ENCODE assay signal across 1 cellular context in the genomic region with DNA sequence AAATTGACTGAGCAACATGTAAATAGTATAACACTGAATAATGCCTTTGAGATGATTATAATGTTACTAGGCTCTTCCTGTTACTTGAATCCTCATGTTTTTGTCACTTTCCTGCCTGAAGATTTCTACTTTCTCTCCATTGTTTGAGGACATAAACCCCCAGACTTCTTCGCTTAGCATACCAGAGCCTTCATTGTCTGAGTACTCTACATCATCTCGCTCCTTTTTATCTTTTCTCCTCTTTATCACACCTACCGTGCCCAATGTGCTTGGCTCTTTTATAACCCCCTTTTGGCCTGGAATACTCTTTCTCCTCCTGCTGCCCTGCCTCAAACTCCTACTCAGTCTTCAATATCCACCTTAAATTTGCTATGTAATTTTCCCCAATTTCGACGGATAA.
TF ChIP-seq lines count a peak whose summit lies in the region.

No MANE protein-coding gene starts in this region.

TF ChIP-seq in K562, 482 proteins besides CTCF, POLR2A, EP300 and RAD21 (continued from another document):
- TF ChIP-seq, protein P1, sequence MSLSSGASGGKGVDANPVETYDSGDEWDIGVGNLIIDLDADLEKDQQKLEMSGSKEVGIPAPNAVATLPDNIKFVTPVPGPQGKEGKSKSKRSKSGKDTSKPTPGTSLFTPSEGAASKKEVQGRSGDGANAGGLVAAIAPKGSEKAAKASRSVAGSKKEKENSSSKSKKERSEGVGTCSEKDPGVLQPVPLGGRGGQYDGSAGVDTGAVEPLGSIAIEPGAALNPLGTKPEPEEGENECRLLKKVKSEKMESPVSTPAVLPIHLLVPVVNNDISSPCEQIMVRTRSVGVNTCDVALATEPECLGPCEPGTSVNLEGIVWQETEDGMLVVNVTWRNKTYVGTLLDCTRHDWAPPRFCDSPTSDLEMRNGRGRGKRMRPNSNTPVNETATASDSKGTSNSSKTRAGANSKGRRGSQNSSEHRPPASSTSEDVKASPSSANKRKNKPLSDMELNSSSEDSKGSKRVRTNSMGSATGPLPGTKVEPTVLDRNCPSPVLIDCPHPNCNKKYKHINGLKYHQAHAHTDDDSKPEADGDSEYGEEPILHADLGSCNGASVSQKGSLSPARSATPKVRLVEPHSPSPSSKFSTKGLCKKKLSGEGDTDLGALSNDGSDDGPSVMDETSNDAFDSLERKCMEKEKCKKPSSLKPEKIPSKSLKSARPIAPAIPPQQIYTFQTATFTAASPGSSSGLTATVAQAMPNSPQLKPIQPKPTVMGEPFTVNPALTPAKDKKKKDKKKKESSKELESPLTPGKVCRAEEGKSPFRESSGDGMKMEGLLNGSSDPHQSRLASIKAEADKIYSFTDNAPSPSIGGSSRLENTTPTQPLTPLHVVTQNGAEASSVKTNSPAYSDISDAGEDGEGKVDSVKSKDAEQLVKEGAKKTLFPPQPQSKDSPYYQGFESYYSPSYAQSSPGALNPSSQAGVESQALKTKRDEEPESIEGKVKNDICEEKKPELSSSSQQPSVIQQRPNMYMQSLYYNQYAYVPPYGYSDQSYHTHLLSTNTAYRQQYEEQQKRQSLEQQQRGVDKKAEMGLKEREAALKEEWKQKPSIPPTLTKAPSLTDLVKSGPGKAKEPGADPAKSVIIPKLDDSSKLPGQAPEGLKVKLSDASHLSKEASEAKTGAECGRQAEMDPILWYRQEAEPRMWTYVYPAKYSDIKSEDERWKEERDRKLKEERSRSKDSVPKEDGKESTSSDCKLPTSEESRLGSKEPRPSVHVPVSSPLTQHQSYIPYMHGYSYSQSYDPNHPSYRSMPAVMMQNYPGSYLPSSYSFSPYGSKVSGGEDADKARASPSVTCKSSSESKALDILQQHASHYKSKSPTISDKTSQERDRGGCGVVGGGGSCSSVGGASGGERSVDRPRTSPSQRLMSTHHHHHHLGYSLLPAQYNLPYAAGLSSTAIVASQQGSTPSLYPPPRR (CRISPR knock-in tag; IDR thresholded peaks at IDR 0.05; ENCODE audit: borderline replicate concordance) = no peak
- TF ChIP-seq ZBED1 (IDR thresholded peaks at IDR 0.05) (no peak), ZNF445 (CRISPR knock-in tag; IDR thresholded peaks at IDR 0.05; ENCODE audit: low read depth) (no peak), BMI1 (IDR thresholded peaks at IDR 0.05; ENCODE audit: low read length) (no peak), BCOR (IDR thresholded peaks at IDR 0.05) (no peak), DMBX1 (CRISPR knock-in tag; IDR thresholded peaks at IDR 0.05; ENCODE audit: borderline replicate concordance) (no peak), CC2D1A (IDR thresholded peaks at IDR 0.05) (no peak), ZNF133 (CRISPR knock-in tag; IDR thresholded peaks at IDR 0.05) (no peak)
- TF ChIP-seq, protein P2, sequence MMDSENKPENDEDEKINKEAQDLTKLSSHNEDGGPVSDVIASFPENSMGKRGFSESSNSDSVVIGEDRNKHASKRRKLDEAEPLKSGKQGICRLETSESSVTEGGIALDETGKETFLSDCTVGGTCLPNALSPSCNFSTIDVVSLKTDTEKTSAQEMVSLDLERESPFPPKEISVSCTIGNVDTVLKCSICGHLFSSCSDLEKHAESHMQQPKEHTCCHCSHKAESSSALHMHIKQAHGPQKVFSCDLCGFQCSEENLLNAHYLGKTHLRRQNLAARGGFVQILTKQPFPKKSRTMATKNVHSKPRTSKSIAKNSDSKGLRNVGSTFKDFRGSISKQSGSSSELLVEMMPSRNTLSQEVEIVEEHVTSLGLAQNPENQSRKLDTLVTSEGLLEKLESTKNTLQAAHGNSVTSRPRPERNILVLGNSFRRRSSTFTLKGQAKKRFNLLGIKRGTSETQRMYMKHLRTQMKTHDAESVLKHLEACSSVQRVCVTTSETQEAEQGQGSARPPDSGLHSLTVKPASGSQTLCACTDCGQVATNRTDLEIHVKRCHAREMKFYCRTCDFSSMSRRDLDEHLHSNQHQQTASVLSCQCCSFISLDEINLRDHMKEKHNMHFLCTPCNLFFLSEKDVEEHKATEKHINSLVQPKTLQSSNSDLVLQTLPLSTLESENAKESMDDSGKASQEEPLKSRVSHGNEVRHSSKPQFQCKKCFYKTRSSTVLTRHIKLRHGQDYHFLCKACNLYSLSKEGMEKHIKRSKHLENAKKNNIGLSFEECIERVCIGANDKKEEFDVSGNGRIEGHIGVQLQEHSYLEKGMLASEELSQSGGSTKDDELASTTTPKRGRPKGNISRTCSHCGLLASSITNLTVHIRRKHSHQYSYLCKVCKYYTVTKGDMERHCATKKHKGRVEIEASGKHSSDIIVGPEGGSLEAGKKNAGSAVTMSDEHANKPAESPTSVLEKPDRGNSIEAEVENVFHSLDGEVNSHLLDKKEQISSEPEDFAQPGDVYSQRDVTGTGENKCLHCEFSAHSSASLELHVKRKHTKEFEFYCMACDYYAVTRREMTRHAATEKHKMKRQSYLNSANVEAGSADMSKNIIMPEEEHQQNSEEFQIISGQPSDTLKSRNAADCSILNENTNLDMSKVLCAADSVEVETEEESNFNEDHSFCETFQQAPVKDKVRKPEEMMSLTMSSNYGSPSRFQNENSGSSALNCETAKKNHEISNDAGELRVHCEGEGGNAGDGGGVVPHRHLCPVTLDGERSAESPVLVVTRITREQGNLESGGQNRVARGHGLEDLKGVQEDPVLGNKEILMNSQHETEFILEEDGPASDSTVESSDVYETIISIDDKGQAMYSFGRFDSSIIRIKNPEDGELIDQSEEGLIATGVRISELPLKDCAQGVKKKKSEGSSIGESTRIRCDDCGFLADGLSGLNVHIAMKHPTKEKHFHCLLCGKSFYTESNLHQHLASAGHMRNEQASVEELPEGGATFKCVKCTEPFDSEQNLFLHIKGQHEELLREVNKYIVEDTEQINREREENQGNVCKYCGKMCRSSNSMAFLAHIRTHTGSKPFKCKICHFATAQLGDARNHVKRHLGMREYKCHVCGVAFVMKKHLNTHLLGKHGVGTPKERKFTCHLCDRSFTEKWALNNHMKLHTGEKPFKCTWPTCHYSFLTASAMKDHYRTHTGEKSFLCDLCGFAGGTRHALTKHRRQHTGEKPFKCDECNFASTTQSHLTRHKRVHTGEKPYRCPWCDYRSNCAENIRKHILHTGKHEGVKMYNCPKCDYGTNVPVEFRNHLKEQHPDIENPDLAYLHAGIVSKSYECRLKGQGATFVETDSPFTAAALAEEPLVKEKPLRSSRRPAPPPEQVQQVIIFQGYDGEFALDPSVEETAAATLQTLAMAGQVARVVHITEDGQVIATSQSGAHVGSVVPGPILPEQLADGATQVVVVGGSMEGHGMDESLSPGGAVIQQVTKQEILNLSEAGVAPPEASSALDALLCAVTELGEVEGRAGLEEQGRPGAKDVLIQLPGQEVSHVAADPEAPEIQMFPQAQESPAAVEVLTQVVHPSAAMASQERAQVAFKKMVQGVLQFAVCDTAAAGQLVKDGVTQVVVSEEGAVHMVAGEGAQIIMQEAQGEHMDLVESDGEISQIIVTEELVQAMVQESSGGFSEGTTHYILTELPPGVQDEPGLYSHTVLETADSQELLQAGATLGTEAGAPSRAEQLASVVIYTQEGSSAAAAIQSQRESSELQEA (IDR thresholded peaks at IDR 0.05; ENCODE audit: low read depth) = no peak
